Comparison of ENCODE assay signal across 2 cellular contexts in the genomic region with DNA sequence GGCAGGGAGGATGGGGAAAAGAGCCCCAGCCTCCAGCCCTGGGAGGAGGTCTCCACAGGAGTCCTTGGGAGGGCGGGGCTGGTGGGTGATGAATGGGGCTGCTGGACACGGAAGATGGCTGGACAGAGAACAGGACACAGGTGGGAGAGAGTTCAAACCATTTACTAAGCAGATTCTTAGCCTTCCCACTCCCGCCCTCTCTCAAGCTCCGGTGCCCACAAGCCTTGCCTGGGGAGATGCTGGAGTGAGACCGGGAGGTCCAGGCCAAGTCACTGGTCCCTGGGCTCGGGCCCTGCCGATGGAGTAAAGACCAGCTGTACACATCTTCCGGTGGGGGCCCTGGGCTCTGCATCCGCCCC.
TF ChIP-seq lines count a peak whose summit lies in the region.

No MANE protein-coding gene starts in this region.

TF ChIP-seq in HEK293, 187 proteins besides CTCF, POLR2A, EP300 and RAD21:
- TF ChIP-seq ZNF19 (tag by site-specific recombination; IDR thresholded peaks at IDR 0.05; ENCODE audit: low read depth), result no peak
- peak; percentile 73 for TF ChIP-seq ZBTB20 (tag by site-specific recombination; IDR thresholded peaks at IDR 0.05)
- peak; percentile 25; the same call in 1 of the 2 replicates for TF ChIP-seq ZFHX2 (tag by site-specific recombination; conservative IDR thresholded peaks at IDR 0.05)
- TF ChIP-seq EGR2 (tag by site-specific recombination; IDR thresholded peaks at IDR 0.05; ENCODE audit: low read depth), result peak; percentile 42; the same call in 1 of the 2 replicates
- TF ChIP-seq ZFP41 (tag by site-specific recombination; IDR thresholded peaks at IDR 0.05; ENCODE audit: borderline replicate concordance), result no peak

TF ChIP-seq in H1, 55 proteins besides CTCF, POLR2A, EP300 and RAD21:
- TF ChIP-seq PHF8 (conservative IDR thresholded peaks at IDR 0.05; ENCODE audit: low read depth, low read length) (no peak), SIN3A (conservative IDR thresholded peaks at IDR 0.05 in 1 of 2, IDR thresholded peaks at IDR 0.05 in 1 of 2; ENCODE audit: low read depth in 1 of 2, low read length in 2 of 2) (no peak), FOSL1 (IDR thresholded peaks at IDR 0.05; ENCODE audit: insufficient read depth, low read depth, low read length) (no peak), E2F6 (IDR thresholded peaks at IDR 0.05) (0 out of 2 replicates have a peak, but pooled peaks have one; percentile 13)
- TF ChIP-seq, protein P1, sequence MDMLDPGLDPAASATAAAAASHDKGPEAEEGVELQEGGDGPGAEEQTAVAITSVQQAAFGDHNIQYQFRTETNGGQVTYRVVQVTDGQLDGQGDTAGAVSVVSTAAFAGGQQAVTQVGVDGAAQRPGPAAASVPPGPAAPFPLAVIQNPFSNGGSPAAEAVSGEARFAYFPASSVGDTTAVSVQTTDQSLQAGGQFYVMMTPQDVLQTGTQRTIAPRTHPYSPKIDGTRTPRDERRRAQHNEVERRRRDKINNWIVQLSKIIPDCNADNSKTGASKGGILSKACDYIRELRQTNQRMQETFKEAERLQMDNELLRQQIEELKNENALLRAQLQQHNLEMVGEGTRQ (IDR thresholded peaks at IDR 0.05; ENCODE audit: low read length), result no peak
